Comparison of ENCODE assay signal across 1 cellular context in the genomic region with DNA sequence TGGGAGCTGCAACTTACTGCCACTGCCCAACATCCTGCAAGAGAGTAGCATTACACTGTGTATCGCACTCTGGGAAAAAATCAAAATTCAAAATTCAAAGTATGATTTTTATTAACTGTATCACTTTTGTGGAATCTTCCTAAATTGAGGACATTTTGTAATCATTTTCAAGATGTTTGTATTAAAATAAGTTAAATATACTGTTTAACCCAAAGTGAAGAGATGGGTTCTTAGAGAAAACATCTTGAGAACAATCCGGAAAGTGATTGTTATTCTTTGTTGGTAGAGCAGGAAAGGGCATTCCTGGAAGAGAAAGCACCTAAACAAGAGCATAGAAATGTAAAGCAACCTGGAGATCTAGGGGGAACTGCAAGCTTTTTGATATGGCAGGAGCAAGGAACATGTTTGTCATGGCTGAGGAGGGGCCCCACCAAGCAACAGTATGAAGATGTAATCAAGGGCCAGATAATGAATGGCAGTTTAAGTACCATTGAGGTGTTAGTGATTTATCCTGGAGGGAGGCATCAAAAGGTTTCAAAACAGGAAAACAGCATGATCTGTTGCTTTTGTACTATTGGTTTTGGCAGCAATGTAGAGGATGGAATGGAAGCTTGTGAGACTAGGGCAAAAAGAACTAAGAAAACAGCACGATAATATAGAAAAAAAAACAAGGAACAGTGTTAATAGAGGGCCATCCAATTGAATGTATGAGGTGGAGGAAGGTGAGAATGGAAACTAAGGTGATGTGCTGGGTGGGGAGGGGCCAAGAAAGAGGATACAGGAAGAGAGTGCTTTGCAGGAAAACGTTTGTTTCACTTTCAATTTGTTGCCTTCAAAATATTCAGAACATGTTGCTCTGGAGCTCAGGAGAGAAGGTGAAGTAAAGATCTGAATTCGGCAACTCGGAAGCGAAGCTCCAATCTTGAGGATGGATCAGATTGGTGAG.
TF ChIP-seq lines count a peak whose summit lies in the region.

No MANE protein-coding gene starts in this region.

TF ChIP-seq in SK-N-SH treated with all-trans-retinoic acid at 6 μM for 48 hours, 23 proteins besides CTCF, POLR2A, EP300 and RAD21 (continued from another document):
- TF ChIP-seq GLIS3 (CRISPR knock-in tag; IDR thresholded peaks at IDR 0.05) (no peak), OSR1 (CRISPR knock-in tag; IDR thresholded peaks at IDR 0.05) (no peak), ZFP30 (CRISPR knock-in tag; IDR thresholded peaks at IDR 0.05) (no peak)
